ENCODE assay signal across 21 cellular contexts in genomic region chr14:89551955-89552354, GRCh38.
"Had no signal": no experiment of that assay in that cellular context is flagged by ENCODE, and none has a peak within 500 bp of the region (broad histone marks: within the 10 kb centered on the region; RNA-seq: fewer than 3 reads in every experiment).

No MANE protein-coding gene starts in this region.

- H3K4me3 Mint-ChIP-seq: activated CD4-positive, alpha-beta memory T cell treated with anti-CD3 and anti-CD28 coated beads for 36 hours; activated naive CD8-positive, alpha-beta T cell treated with anti-CD3 and anti-CD28 coated beads, Interleukin-2, amount 10 ng/mL, durations not matched to agents 7 days and 5 days; activated T-helper 1 cell treated with anti-CD3 and anti-CD28 coated beads, Interleukin-12 subunit alpha, Interleukin-12 subunit beta, Interleukin-2, Interleukin-4 antibody, amounts not matched to agents 30 ng/mL and 10 ng/mL and 1 ng/mL, durations not matched to agents 14 hours and 24 hours and 36 hours; endodermal cell; T-helper 1 cell treated with Interleukin-12 subunit alpha and Interleukin-12 subunit beta and Interleukin-4 antibody, amounts not matched to agents 30 μg/mL and 1 μg/mL, for 36 hours had no signal

- H3K4me1 ChIP-seq: breast epithelium, left lung, prostate gland, spleen, uterus had no signal

- H3K4me3 ChIP-seq: breast epithelium, left lung, prostate gland, spleen, testis, uterus had no signal

- H3K36me3 ChIP-seq: breast epithelium, left lung, prostate gland, uterus had no signal

- ATAC-seq: left lung had no signal

- DNase-seq: activated CD4-positive, alpha-beta memory T cell treated with anti-CD3 and anti-CD28 coated beads for 36 hours; activated CD4-positive, alpha-beta T cell treated with anti-CD3 and anti-CD28 coated beads for 4 hours; activated CD4-positive, CD25-positive, alpha-beta regulatory T cell; activated gamma-delta T cell treated with Interleukin-2 at 50 U/mL for 16 hours; activated naive CD8-positive, alpha-beta T cell treated with anti-CD3 and anti-CD28 coated beads, Interleukin-2, amount 10 ng/mL, durations not matched to agents 7 days and 5 days; amniotic stem cell; cortex of kidney; endodermal cell; kidney; left lung; mammary epithelial cell; spleen; stimulated activated CD4-positive, alpha-beta T cell treated with anti-CD3 and anti-CD28 coated beads, Interleukin-4, amount 100 ng/mL, for 1 hour; trophoblast cell; uterus had no signal

- H3K27me3 Mint-ChIP-seq: activated CD4-positive, alpha-beta memory T cell treated with anti-CD3 and anti-CD28 coated beads for 36 hours; activated naive CD8-positive, alpha-beta T cell treated with anti-CD3 and anti-CD28 coated beads, Interleukin-2, amount 10 ng/mL, durations not matched to agents 7 days and 5 days had no signal

- H3K9me3 ChIP-seq: breast epithelium, left lung, prostate gland, spleen, testis, uterus had no signal

- H3K27me3 ChIP-seq: breast epithelium, left lung, spleen, testis, uterus had no signal

- H3K27ac ChIP-seq: breast epithelium, epithelial cell of prostate, left lung, prostate gland, spleen, uterus had no signal

- H3K9me3 Mint-ChIP-seq: activated CD4-positive, alpha-beta memory T cell treated with anti-CD3 and anti-CD28 coated beads for 36 hours; activated T-helper 1 cell treated with anti-CD3 and anti-CD28 coated beads, Interleukin-12 subunit alpha, Interleukin-12 subunit beta, Interleukin-2, Interleukin-4 antibody, amounts not matched to agents 30 ng/mL and 10 ng/mL and 1 ng/mL, durations not matched to agents 14 hours and 24 hours and 36 hours; endodermal cell; T-helper 1 cell treated with Interleukin-12 subunit alpha and Interleukin-12 subunit beta and Interleukin-4 antibody, amounts not matched to agents 30 μg/mL and 1 μg/mL, for 36 hours had no signal

- H3K27ac Mint-ChIP-seq: activated CD4-positive, alpha-beta memory T cell treated with anti-CD3 and anti-CD28 coated beads for 36 hours; activated naive CD8-positive, alpha-beta T cell treated with anti-CD3 and anti-CD28 coated beads, Interleukin-2, amount 10 ng/mL, durations not matched to agents 7 days and 5 days; T-helper 1 cell treated with Interleukin-12 subunit alpha and Interleukin-12 subunit beta and Interleukin-4 antibody, amounts not matched to agents 30 μg/mL and 1 μg/mL, for 36 hours had no signal
